ENCODE assay signal across 8 cellular contexts in the genomic region with DNA sequence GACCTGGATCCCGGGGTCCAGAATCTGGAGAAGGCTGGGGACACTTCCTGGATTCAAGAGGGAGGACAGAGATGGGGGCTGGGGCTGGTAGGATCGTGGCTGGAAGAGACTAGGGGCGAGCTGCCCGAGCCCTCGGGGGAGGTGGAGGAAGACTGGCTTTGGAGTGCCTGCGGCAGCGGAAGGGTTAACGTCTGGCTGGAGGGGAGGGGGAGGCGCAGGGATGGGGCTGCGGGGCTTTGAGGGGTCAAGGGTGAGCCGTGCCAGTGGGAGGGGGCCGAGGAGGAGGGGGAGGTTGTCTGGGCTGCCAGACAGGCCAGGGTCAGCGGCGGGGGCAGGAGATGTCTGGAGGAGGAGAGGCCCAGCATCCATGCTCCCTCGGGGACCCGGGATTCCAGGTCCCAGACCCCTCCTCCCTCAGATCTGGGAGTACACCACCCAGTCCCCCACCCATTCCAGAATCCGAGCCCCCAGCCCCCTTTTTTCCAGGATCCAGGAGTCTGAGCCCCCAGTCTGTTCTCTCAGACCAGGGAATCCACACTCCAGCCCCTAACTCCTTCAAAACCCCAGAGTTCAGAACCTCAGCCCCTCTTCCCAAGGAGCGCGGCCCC. TPM values are rescaled to one million over a fixed set of nuclear protein-coding genes. Genes with fewer than 3 reads are reported as not detected.
DNase-seq lines count a peak whose midpoint lies in the region; ATAC-seq and TF ChIP-seq lines count a peak whose summit lies in the region.

No MANE protein-coding gene starts in this region.

- no peak for TF ChIP-seq EP300 in ovary (IDR thresholded peaks at IDR 0.05)

- TF ChIP-seq POLR2A in ovary (IDR thresholded peaks at IDR 0.05), result no peak

- H3K27me3 ChIP-seq in ovary, result no peaks in the 10 kb centered on the region

- peaks cover 7% of the 10 kb centered on the region for H3K4me1 Mint-ChIP-seq in activated CD8-positive, alpha-beta T cell treated with anti-CD3 and anti-CD28 coated beads, Interleukin-2, amount 10 ng/mL, durations not matched to agents 7 days and 5 days (ENCODE audit: low read depth)

- POLR2A ChIA-PET in activated CD8-positive, alpha-beta T cell treated with anti-CD3 and anti-CD28 coated beads, Interleukin-2, amount 10 ng/mL, durations not matched to agents 7 days and 5 days (lab: Charles Lee), result interaction anchor here (0.7 kb wide), 1 partner anchor 458 kb away, joined by 4 read pairs; no protein-coding TSS in a partner anchor

- intact Hi-C loops in head of caudate nucleus (cut with DNase I), result no loop called here
- intact Hi-C loops in ovary (cut with DNase I), result no loop called here

- peak; percentile 29 for DNase-seq in stimulated activated CD4-positive, alpha-beta T cell treated with anti-CD3 and anti-CD28 coated beads, Interleukin-15, amount 100 ng/mL, for 24 hours
- no peak for DNase-seq in stimulated activated CD4-positive, alpha-beta T cell treated with anti-CD3 and anti-CD28 coated beads, Interleukin-12 subunit alpha, Interleukin-12 subunit beta, amount 100 ng/mL, for 4 hours
- peak; percentile 17 for DNase-seq in activated CD8-positive, alpha-beta T cell treated with anti-CD3 and anti-CD28 coated beads, Interleukin-2, amount 10 ng/mL, durations not matched to agents 7 days and 5 days
- peak in 37 of 42 donors; percentile 25 to 77 (median 50) for DNase-seq in head of caudate nucleus
- DNase-seq in ovary, result peak; percentile 77 to 91 (median 87)
- DNase-seq in AG08396 (ENCODE audit: low spot score), result no peak
- no peak for DNase-seq in COLO829 (ENCODE audit: low spot score)
- DNase-seq in DMS 273 (lab: John Stamatoyannopoulos, UW; ENCODE audit: unreplicated experiment), result no peak

- CTCF ChIA-PET in activated CD8-positive, alpha-beta T cell treated with anti-CD3 and anti-CD28 coated beads, Interleukin-2, amount 10 ng/mL, durations not matched to agents 7 days and 5 days (lab: Charles Lee), result interaction anchor here (1.0 kb wide), 1 partner anchor 14 kb away, joined by 3 read pairs; no protein-coding TSS in a partner anchor

- H3K4me3 ChIP-seq in ovary, result peak overlapping the region; percentile 95

- H3K27ac Mint-ChIP-seq in activated CD8-positive, alpha-beta T cell treated with anti-CD3 and anti-CD28 coated beads, Interleukin-2, amount 10 ng/mL, durations not matched to agents 7 days and 5 days, result no peak overlapping the region

- no peak for TF ChIP-seq CTCF in ovary (IDR thresholded peaks at IDR 0.05)

- H3K9me3 Mint-ChIP-seq in activated CD8-positive, alpha-beta T cell treated with anti-CD3 and anti-CD28 coated beads, Interleukin-2, amount 10 ng/mL, durations not matched to agents 7 days and 5 days (ENCODE audit: insufficient read depth), result peaks cover 5% of the 10 kb centered on the region

- WGBS in ovary, 3 donors, result 0 to 1% (median 1%) methylated on average over 19 of the region's 19 CpGs

- no peaks in the 10 kb centered on the region for H3K36me3 Mint-ChIP-seq in activated CD8-positive, alpha-beta T cell treated with anti-CD3 and anti-CD28 coated beads, Interleukin-2, amount 10 ng/mL, durations not matched to agents 7 days and 5 days (ENCODE audit: low read depth)

- ATAC-seq in activated CD8-positive, alpha-beta T cell treated with anti-CD3 and anti-CD28 coated beads, Interleukin-2, amount 10 ng/mL, durations not matched to agents 7 days and 5 days, result no peak

- H3K36me3 ChIP-seq in ovary, result no peaks in the 10 kb centered on the region

- peaks cover 22% of the 10 kb centered on the region for H3K27me3 Mint-ChIP-seq in activated CD8-positive, alpha-beta T cell treated with anti-CD3 and anti-CD28 coated beads, Interleukin-2, amount 10 ng/mL, durations not matched to agents 7 days and 5 days (ENCODE audit: low read depth)

- peaks cover 5% of the 10 kb centered on the region for H3K4me1 ChIP-seq in ovary (ENCODE audit: insufficient read depth)

- H3K9me3 ChIP-seq in ovary, result no peaks in the 10 kb centered on the region

- peak overlapping the region; percentile 51 for H3K4me3 Mint-ChIP-seq in activated CD8-positive, alpha-beta T cell treated with anti-CD3 and anti-CD28 coated beads, Interleukin-2, amount 10 ng/mL, durations not matched to agents 7 days and 5 days

- H3K27ac ChIP-seq in ovary, result peak overlapping the region; percentile 99

RNA-seq across cellular contexts. Expression of a gene that starts 3.3 kb away (rescaled TPM):
- 1 to 10 TPM; 1.2 to 2.2 TPM for total RNA-seq in activated CD8-positive, alpha-beta T cell treated with anti-CD3 and anti-CD28 coated beads, Interleukin-2, amount 10 ng/mL, durations not matched to agents 7 days and 5 days
- 10 to 100 TPM; 30.3 to 93.2 (median 50.3) TPM for total RNA-seq in ovary
- polyA plus RNA-seq in ovary, result 10 to 100 TPM in 1 of 2 donors, 1 to 10 TPM in 1; 6.4 to 27.4 TPM

RNA-seq across cellular contexts. Expression of a gene that starts 33.9 kb away (rescaled TPM):
- not detected for total RNA-seq in activated CD8-positive, alpha-beta T cell treated with anti-CD3 and anti-CD28 coated beads, Interleukin-2, amount 10 ng/mL, durations not matched to agents 7 days and 5 days
- 100 to 1,000 TPM in 1 of 7 donors, 10 to 100 TPM in 3, 1 to 10 TPM in 3; 1.8 to 385 (median 15.3) TPM for total RNA-seq in ovary
- 1 to 10 TPM; 1.0 to 7.5 TPM for polyA plus RNA-seq in ovary

RNA-seq across cellular contexts. Expression of a gene that starts 43.2 kb away (rescaled TPM):
- not detected for total RNA-seq in activated CD8-positive, alpha-beta T cell treated with anti-CD3 and anti-CD28 coated beads, Interleukin-2, amount 10 ng/mL, durations not matched to agents 7 days and 5 days
- total RNA-seq in ovary, result 1 to 10 TPM in 3 of 7 donors, under 1 TPM in 3, not detected in 1; 0.11 to 4.1 (median 1.0) TPM
- under 1 TPM in 1 of 2 donors, not detected in 1; 0.27 TPM for polyA plus RNA-seq in ovary

RNA-seq across cellular contexts. Expression of a gene that starts 59.7 kb away (rescaled TPM):
- total RNA-seq in activated CD8-positive, alpha-beta T cell treated with anti-CD3 and anti-CD28 coated beads, Interleukin-2, amount 10 ng/mL, durations not matched to agents 7 days and 5 days, result not detected
- under 1 TPM in 4 of 7 donors, not detected in 3; 0.13 to 0.69 (median 0.56) TPM for total RNA-seq in ovary
- under 1 TPM in 1 of 2 donors, not detected in 1; 0.13 TPM for polyA plus RNA-seq in ovary

Comparison
In these comparisons a context has a peak if more than half of its experiments do, and no peak if none do; other contexts are left out.
1. DNase-seq: peak in stimulated activated CD4-positive, alpha-beta T cell treated with anti-CD3 and anti-CD28 coated beads, Interleukin-15, amount 100 ng/mL, for 24 hours (single experiment), activated CD8-positive, alpha-beta T cell treated with anti-CD3 and anti-CD28 coated beads, Interleukin-2, amount 10 ng/mL, durations not matched to agents 7 days and 5 days (single experiment), head of caudate nucleus (37 of 42) and ovary (5 of 5); none in stimulated activated CD4-positive, alpha-beta T cell treated with anti-CD3 and anti-CD28 coated beads, Interleukin-12 subunit alpha, Interleukin-12 subunit beta, amount 100 ng/mL, for 4 hours (single experiment), AG08396 (single experiment), COLO829 (single experiment) and DMS 273 (single experiment).
2. RNA of a gene that starts 3.3 kb away (total RNA-seq): 30.3 to 93.2 TPM in ovary; 1.2 to 2.2 TPM in activated CD8-positive, alpha-beta T cell treated with anti-CD3 and anti-CD28 coated beads, Interleukin-2, amount 10 ng/mL, durations not matched to agents 7 days and 5 days; every median in the first group is over 4 times any median in the second.